Comparison of ENCODE assay signal across 31 cellular contexts in the genomic region with DNA sequence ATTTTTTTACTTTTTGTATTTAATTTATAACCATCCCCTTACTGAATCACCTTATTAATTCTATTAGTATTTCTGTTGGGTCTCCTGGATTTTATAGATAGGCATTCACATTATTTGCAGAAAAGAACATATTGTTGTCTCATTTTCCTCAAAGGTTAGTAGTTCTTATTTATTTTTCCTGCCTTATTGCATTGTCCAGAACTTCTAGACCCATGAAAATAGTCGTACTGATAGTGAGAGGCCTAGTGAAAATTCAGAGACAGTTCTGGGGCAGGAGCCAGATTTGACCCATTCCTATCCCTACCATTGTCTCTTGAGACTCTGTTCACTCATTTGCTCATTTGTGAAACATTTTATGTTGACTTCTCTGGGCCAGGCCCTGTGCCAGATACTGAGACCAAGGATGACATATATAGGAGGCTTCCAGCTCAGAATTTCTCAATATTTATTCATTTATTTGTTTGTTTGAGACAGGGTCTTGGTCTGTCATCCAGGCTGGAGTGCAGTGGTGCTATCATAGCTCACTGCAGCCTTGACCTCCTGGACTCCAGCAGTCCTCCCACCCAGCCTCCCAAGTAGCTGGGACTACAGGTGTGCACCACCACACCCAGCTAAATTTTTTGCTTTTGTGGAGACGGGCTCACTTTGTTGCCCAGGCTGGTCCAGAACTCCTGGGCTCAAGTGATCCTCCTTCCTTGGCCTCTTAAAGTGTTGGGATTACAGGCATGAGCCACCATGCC.
"Had no signal": no experiment of that assay in that cellular context is flagged by ENCODE, and none has a peak within 500 bp of the region (broad histone marks: within the 10 kb centered on the region; RNA-seq: fewer than 3 reads in every experiment).

No MANE protein-coding gene starts in this region.

- ATAC-seq: activated CD8-positive, alpha-beta T cell treated with anti-CD3 and anti-CD28 coated beads for 36 hours; activated naive CD8-positive, alpha-beta T cell treated with anti-CD3 and anti-CD28 coated beads, Interleukin-2, amount 50 U/mL, for 24 hours; activated T-cell treated with anti-CD3 and anti-CD28 coated beads, Interleukin-2, amount 50 U/mL, for 4 hours; activated T-cell treated with anti-CD3 and anti-CD28 coated beads, Interleukin-2, amount 50 U/mL, for 72 hours; activated T-helper 17 cell treated with anti-CD3 and anti-CD28 coated beads, Interleukin-2, amount 50 U/mL, for 72 hours had no signal

- H3K27ac ChIP-seq: ascending aorta, cardiac muscle cell, VCaP had no signal

- H3K9me3 ChIP-seq: ascending aorta had no signal

- H3K36me3 ChIP-seq: ascending aorta, cardiac muscle cell had no signal

- FAIRE-seq: bronchial epithelial cell, TTC549 had no signal

- DNase-seq: activated B cell treated with CpG ODN at 0.5 μM for 24 hours; activated CD4-positive, alpha-beta memory T cell treated with anti-CD3 and anti-CD28 coated beads for 36 hours; activated CD4-positive, alpha-beta T cell treated with anti-CD3 and anti-CD28 coated beads for 4 hours; activated CD4-positive, alpha-beta T cell treated with anti-CD3 and anti-CD28 coated beads, Interleukin-2, amount 10 ng/mL, durations not matched to agents 24 days and 14 days; activated CD4-positive, alpha-beta T cell treated with anti-CD3 and anti-CD28 coated beads, Interleukin-2, amount 50 U/mL, for 1 hour; activated CD4-positive, alpha-beta T cell treated with anti-CD3 and anti-CD28 coated beads, Interleukin-2, amount 50 U/mL, for 4 hours; activated CD4-positive, CD25-positive, alpha-beta regulatory T cell treated with anti-CD3 and anti-CD28 coated beads, Interleukin-2, amount 50 U/mL, for 72 hours; activated CD8-positive, alpha-beta memory T cell treated with anti-CD3 and anti-CD28 coated beads, Interleukin-2, amount 50 U/mL, for 4 hours; activated CD8-positive, alpha-beta T cell treated with anti-CD3 and anti-CD28 coated beads for 36 hours; activated effector memory CD4-positive, alpha-beta T cell treated with anti-CD3 and anti-CD28 coated beads, Interleukin-2, amount 50 U/mL, for 16 hours; activated gamma-delta T cell treated with Interleukin-2 at 50 U/mL for 16 hours; activated naive CD4-positive, alpha-beta T cell treated with anti-CD3 and anti-CD28 coated beads, Interleukin-2, amount 10 ng/mL, durations not matched to agents 7 days and 5 days; activated naive CD4-positive, alpha-beta T cell treated with Interleukin-2 at 50 U/mL for 16 hours; activated naive CD8-positive, alpha-beta T cell treated with anti-CD3 and anti-CD28 coated beads, Interleukin-2, amount 10 ng/mL, durations not matched to agents 7 days and 5 days; activated naive CD8-positive, alpha-beta T cell treated with anti-CD3 and anti-CD28 coated beads, Interleukin-2, amount 50 U/mL, for 24 hours; activated T-cell treated with anti-CD3 and anti-CD28 coated beads for 4 hours; activated T-cell treated with anti-CD3 and anti-CD28 coated beads, Interleukin-2, amount 50 U/mL, for 1 hour; activated T-cell treated with anti-CD3 and anti-CD28 coated beads, Interleukin-2, amount 50 U/mL, for 4 hours; activated T-cell treated with anti-CD3 and anti-CD28 coated beads, Interleukin-2, amount 50 U/mL, for 72 hours; amygdala; anterior cingulate cortex; cerebellar nuclear complex; T-helper 1 cell; T-helper 2 cell; T-helper 9 cell had no signal

- H3K27me3 ChIP-seq: ascending aorta, cardiac muscle cell had no signal

- H3K4me3 ChIP-seq: ascending aorta, cardiac muscle cell had no signal
